16 cellular contexts compared by ENCODE assay signal in genomic region chr3:36814776-36815175, GRCh38. TPM values are rescaled to one million over a fixed set of nuclear protein-coding genes. Genes with fewer than 3 reads are reported as not detected.
A peak's percentile ranks its signal among the peaks of the same experiment; 100 is the strongest.
DNase-seq lines count a peak whose midpoint lies in the region; ATAC-seq and TF ChIP-seq lines count a peak whose summit lies in the region.
"Had no signal": no experiment of that assay in that cellular context is flagged by ENCODE, and none has a peak within 500 bp of the region (broad histone marks: within the 10 kb centered on the region; RNA-seq: fewer than 3 reads in every experiment).

No MANE protein-coding gene starts in this region.

- H3K36me3 ChIP-seq in osteoblast (ENCODE audit: insufficient read depth, low read length) (no peaks in the 10 kb centered on the region), BE2C (no peaks in the 10 kb centered on the region)
- H3K36me3 ChIP-seq: heart left ventricle, sigmoid colon had no signal

- no peak overlapping the region for H3K4me2 ChIP-seq in osteoblast (ENCODE audit: insufficient read depth, low read length)

- no peak overlapping the region for H3K27ac ChIP-seq in osteoblast (ENCODE audit: low read depth, low read length)
- H3K27ac ChIP-seq: sigmoid colon had no signal

- no peaks in the 10 kb centered on the region for H3K4me1 ChIP-seq in osteoblast (ENCODE audit: insufficient read depth, low read length)
- no peaks in the 10 kb centered on the region for H3K4me1 ChIP-seq in BE2C
- H3K4me1 ChIP-seq: sigmoid colon had no signal

- H3K4me3 ChIP-seq in cardiac fibroblast (replicated peaks in 1 of 2; ENCODE audit: low read depth in 2 of 2, low read length in 2 of 2) (no peak overlapping the region), osteoblast (ENCODE audit: insufficient read depth, low read length) (no peak overlapping the region), BE2C (ENCODE audit: low read depth, low read length) (no peak overlapping the region)
- H3K4me3 ChIP-seq: heart left ventricle, sigmoid colon had no signal

- no peaks in the 10 kb centered on the region for H3K79me2 ChIP-seq in osteoblast (ENCODE audit: insufficient read depth, low read length)

- H2AFZ ChIP-seq in osteoblast (ENCODE audit: low read length) = no peak overlapping the region

- ATAC-seq in HG03354 (IDR thresholded peaks at IDR 0.05; ENCODE audit: poor library complexity, severe bottlenecking, unreplicated experiment) (peak; percentile 71), GM18907 (IDR thresholded peaks at IDR 0.05; ENCODE audit: unreplicated experiment) (no peak)
- ATAC-seq: naive thymus-derived CD4-positive, alpha-beta T cell had no signal

- TF ChIP-seq CTCF in GM12873 (IDR thresholded peaks at IDR 0.05; ENCODE audit: insufficient read depth, low read depth, low read length, missing control alignments) (peak; percentile 46), cardiac fibroblast (IDR thresholded peaks at IDR 0.05; ENCODE audit: low read depth, low read length) (peak; percentile 32), osteoblast (IDR thresholded peaks at IDR 0.05; ENCODE audit: extremely low read depth, low read depth, low read length) (peak; percentile 22), BE2C (IDR thresholded peaks at IDR 0.05; ENCODE audit: low read depth, low read length) (no peak)

- no peaks in the 10 kb centered on the region for H4K20me1 ChIP-seq in osteoblast (ENCODE audit: insufficient read depth, low read length)

- H3K27me3 ChIP-seq in osteoblast (ENCODE audit: insufficient read depth, low read length) (no peaks in the 10 kb centered on the region), BE2C (no peaks in the 10 kb centered on the region)
- H3K27me3 ChIP-seq: heart left ventricle, sigmoid colon had no signal

- H3K9me3 ChIP-seq in osteoblast (ENCODE audit: low read depth, low read length) (no peaks in the 10 kb centered on the region), BE2C (no peaks in the 10 kb centered on the region)
- H3K9me3 ChIP-seq: heart left ventricle, sigmoid colon had no signal

- no peak for DNase-seq in cardiac fibroblast (ENCODE audit: low read depth in 2 of 2)
- no peak for DNase-seq in osteoblast (ENCODE audit: insufficient read length, low spot score, missing footprints)
- DNase-seq in NCI-H1694 (lab: John Stamatoyannopoulos, UW) = no peak
- DNase-seq in BE2C = no peak
- DNase-seq in NOMO-1 treated with dmso at 0.1 percent for 144 hours (lab: John Stamatoyannopoulos, UW; ENCODE audit: unreplicated experiment) = no peak
- DNase-seq: activated CD4-positive, alpha-beta T cell treated with anti-CD3 and anti-CD28 coated beads for 48 hours; amniotic stem cell; CD4-positive, alpha-beta T cell; heart left ventricle; naive thymus-derived CD4-positive, alpha-beta T cell; sigmoid colon had no signal

RNA-seq across cellular contexts. Expression of gene DCLK3, which starts 50.4 kb away (rescaled TPM):
- total RNA-seq in osteoblast = under 0.01 TPM in 2 replicates
- 0.26 TPM for polyA plus RNA-seq in BE2C (2012; ENCODE audit: insufficient read depth, insufficient read length, low read depth)
- total RNA-seq: CD4-positive, alpha-beta T cell; G401; M059J; naive thymus-derived CD4-positive, alpha-beta T cell had no signal
- polyA plus RNA-seq: naive thymus-derived CD4-positive, alpha-beta T cell had no signal
